In the genomic region with DNA sequence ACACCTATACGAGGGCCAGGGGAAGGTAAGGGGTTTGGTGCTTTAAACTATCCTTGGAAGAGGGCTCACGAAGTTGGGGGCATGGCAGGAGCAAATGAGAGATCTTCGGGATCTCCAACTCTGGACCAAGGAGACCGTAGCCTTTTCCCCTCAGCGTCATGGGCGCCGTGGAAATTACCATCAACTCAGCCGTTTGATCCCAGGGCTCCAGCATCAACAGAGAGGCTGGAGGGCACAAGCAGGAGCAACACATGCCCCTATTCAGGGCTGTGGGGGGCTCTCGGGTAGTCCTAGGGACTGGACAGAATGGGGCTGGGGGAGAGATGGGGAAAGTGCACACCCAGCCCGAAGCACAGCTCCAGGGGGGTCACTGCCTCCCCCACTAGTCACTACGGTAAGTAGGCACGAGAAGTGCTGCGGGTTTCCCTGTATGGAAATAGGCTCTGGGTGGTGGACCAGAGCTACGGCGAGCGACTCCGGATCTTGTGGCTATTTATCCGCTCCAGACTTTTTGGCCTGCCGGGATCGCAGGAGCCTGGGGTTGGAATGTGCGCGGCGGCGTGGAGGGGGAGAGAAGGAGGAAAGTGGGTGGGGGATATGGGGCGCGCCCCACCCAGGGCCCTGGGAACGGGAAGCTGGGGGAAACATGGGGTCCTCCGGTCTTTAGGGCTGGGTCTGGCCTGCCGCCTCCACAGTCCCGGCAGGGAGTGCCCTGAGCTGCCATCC, we compare ENCODE assay signal across 1 cellular context.
TF ChIP-seq lines count a peak whose summit lies in the region.

No MANE protein-coding gene starts in this region.

TF ChIP-seq in PFSK-1, 5 proteins besides CTCF, POLR2A, EP300 and RAD21:
- no peak for TF ChIP-seq SIN3A (IDR thresholded peaks at IDR 0.05; ENCODE audit: borderline replicate concordance, insufficient read depth, low read length)
- TF ChIP-seq, protein P1, sequence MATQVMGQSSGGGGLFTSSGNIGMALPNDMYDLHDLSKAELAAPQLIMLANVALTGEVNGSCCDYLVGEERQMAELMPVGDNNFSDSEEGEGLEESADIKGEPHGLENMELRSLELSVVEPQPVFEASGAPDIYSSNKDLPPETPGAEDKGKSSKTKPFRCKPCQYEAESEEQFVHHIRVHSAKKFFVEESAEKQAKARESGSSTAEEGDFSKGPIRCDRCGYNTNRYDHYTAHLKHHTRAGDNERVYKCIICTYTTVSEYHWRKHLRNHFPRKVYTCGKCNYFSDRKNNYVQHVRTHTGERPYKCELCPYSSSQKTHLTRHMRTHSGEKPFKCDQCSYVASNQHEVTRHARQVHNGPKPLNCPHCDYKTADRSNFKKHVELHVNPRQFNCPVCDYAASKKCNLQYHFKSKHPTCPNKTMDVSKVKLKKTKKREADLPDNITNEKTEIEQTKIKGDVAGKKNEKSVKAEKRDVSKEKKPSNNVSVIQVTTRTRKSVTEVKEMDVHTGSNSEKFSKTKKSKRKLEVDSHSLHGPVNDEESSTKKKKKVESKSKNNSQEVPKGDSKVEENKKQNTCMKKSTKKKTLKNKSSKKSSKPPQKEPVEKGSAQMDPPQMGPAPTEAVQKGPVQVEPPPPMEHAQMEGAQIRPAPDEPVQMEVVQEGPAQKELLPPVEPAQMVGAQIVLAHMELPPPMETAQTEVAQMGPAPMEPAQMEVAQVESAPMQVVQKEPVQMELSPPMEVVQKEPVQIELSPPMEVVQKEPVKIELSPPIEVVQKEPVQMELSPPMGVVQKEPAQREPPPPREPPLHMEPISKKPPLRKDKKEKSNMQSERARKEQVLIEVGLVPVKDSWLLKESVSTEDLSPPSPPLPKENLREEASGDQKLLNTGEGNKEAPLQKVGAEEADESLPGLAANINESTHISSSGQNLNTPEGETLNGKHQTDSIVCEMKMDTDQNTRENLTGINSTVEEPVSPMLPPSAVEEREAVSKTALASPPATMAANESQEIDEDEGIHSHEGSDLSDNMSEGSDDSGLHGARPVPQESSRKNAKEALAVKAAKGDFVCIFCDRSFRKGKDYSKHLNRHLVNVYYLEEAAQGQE (IDR thresholded peaks at IDR 0.05; ENCODE audit: insufficient read depth in 1 of 2, low read depth in 2 of 2, low read length in 2 of 2): no peak
- TF ChIP-seq POLR2AphosphoS5 (IDR thresholded peaks at IDR 0.05; ENCODE audit: low read depth, low read length): no peak; the same call in 1 of the 2 replicates
- peak; percentile 28 for TF ChIP-seq FOXP2 (optimal IDR thresholded peaks at IDR 0.05; ENCODE audit: borderline replicate concordance, extremely low read depth, extremely low read length, insufficient read depth)
- TF ChIP-seq TAF1 (IDR thresholded peaks at IDR 0.05; ENCODE audit: borderline replicate concordance, insufficient read depth, low read length): 0 out of 2 replicates have a peak, but pooled peaks have one; percentile 5
